ENCODE assay signal across 27 cellular contexts in the genomic region with DNA sequence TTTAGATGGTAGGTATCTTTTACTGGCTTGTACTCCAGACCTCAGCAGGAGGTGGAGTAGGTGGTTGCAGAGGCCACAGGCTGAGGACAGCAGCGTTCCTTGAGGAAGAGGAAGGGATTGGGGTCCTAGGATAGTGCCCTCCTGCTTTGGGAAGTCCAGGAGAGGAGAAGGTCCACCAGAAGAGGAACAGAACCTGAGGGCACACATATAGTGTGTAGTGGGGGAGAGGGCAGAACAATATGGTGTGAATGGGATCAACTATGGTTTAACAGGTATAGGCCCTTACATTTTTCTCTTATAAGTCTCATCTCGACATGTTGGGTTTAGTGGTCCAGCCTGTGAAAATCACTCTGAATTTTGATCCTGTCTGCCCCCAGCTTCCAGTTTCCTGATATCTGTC.
"Had no signal": no experiment of that assay in that cellular context is flagged by ENCODE, and none has a peak within 500 bp of the region (broad histone marks: within the 10 kb centered on the region; RNA-seq: fewer than 3 reads in every experiment).

No MANE protein-coding gene starts in this region.

- H3K27me3 ChIP-seq: colonic mucosa, esophagus squamous epithelium, gastrocnemius medialis, gastroesophageal sphincter, heart left ventricle, heart right ventricle had no signal

- DNase-seq: colonic mucosa; cortex of kidney; dermis blood vessel endothelial cell; dorsolateral prefrontal cortex; effector CD4-positive, alpha-beta T cell; effector CD8-positive, alpha-beta T cell; effector memory CD4-positive, alpha-beta T cell; effector memory CD8-positive, alpha-beta T cell; endodermal cell; erythroblast; esophagus squamous epithelium; foreskin fibroblast; foreskin keratinocyte; foreskin melanocyte; gastrocnemius medialis; glutamatergic neuron; head of caudate nucleus; heart left ventricle; heart right ventricle had no signal

- FAIRE-seq: colon, endometrium, endothelial cell of umbilical vein, frontal cortex had no signal

- H3K27ac ChIP-seq: colonic mucosa, coronary artery, dorsolateral prefrontal cortex, epithelial cell of prostate, esophagus squamous epithelium, foreskin keratinocyte, gastrocnemius medialis, gastroesophageal sphincter, heart left ventricle, heart right ventricle had no signal

- H3K9me3 ChIP-seq: colonic mucosa, gastrocnemius medialis had no signal

- H3K4me3 ChIP-seq: colonic mucosa, coronary artery, dorsolateral prefrontal cortex, esophagus squamous epithelium, gastrocnemius medialis, gastroesophageal sphincter, heart left ventricle, heart right ventricle had no signal

- H3K36me3 ChIP-seq: colonic mucosa, esophagus squamous epithelium, gastrocnemius medialis, gastroesophageal sphincter, heart left ventricle, heart right ventricle had no signal

- H3K4me1 ChIP-seq: colonic mucosa, esophagus squamous epithelium, foreskin keratinocyte, heart left ventricle, heart right ventricle had no signal

- ATAC-seq: effector memory CD8-positive, alpha-beta T cell; esophagus mucosa; foreskin keratinocyte; gastrocnemius medialis; gastroesophageal sphincter; heart left ventricle; heart right ventricle had no signal
